Comparison of ENCODE assay signal across 8 cellular contexts in genomic region chr22:38704568-38705234, GRCh38. TPM values are rescaled to one million over a fixed set of nuclear protein-coding genes. Genes with fewer than 3 reads are reported as not detected.
A peak's percentile ranks its signal among the peaks of the same experiment; 100 is the strongest.
DNase-seq lines count a peak whose midpoint lies in the region; ATAC-seq and TF ChIP-seq lines count a peak whose summit lies in the region.

No MANE protein-coding gene starts in this region.

- H3K9me3 ChIP-seq in HUES64 (ENCODE audit: insufficient read depth, low read depth, low read length) (no peaks in the 10 kb centered on the region), breast epithelium (no peaks in the 10 kb centered on the region), mucosa of rectum (ENCODE audit: control insufficient read depth in 2 of 2, low read length in 2 of 2) (no peaks in the 10 kb centered on the region)

- no peak for DNase-seq in AG09309 (ENCODE audit: low read depth)
- no peak for DNase-seq in breast epithelium (ENCODE audit: low spot score in 2 of 2)
- no peak for DNase-seq in GM10248 (ENCODE audit: extremely low spot score)
- no peak for DNase-seq in cerebellar nuclear complex (lab: John Stamatoyannopoulos, UW)

- H3K4me3 ChIP-seq in AG09309 (ENCODE audit: control insufficient read depth, low read depth, low read length), result peak overlapping the region; percentile 16
- peak overlapping the region; percentile 52 for H3K4me3 ChIP-seq in HUES64 (ENCODE audit: low read length)
- peak overlapping the region; percentile 83 to 90 (median 89) for H3K4me3 ChIP-seq in breast epithelium
- peak overlapping the region; percentile 47 to 75 for H3K4me3 ChIP-seq in mucosa of rectum (ENCODE audit: low read length in 2 of 2)

- TF ChIP-seq POLR2A in breast epithelium (IDR thresholded peaks at IDR 0.05), result no peak

- CTCF ChIA-PET in GM10248 (lab: Yijun Ruan, JAX), result interaction anchor here (1.2 to 3.1 kb wide), 2 partner anchors 23 to 264 kb away, joined by 3 to 14 read pairs; partner anchors contain the start of gene TOMM22

- WGBS in HUES64, result 38% methylated on average over 11 of the region's 11 CpGs

- H3K36me3 ChIP-seq in HUES64 (ENCODE audit: insufficient read depth, low read length), result peaks cover 6% of the 10 kb centered on the region
- no peaks in the 10 kb centered on the region for H3K36me3 ChIP-seq in breast epithelium
- peaks cover 0 to 9% of the 10 kb centered on the region in 2 donors for H3K36me3 ChIP-seq in mucosa of rectum (ENCODE audit: control insufficient read depth in 2 of 2, insufficient read depth in 2 of 2, low read length in 2 of 2)

- no peak for ATAC-seq in GM21390 (IDR thresholded peaks at IDR 0.05; ENCODE audit: unreplicated experiment)
- no peak for ATAC-seq in HG02642 (IDR thresholded peaks at IDR 0.05; ENCODE audit: poor library complexity, unreplicated experiment)

- POLR2A ChIA-PET in GM10248 (lab: Yijun Ruan, JAX), result interaction anchor here (0.6 to 0.7 kb wide), 2 partner anchors 698 to 1882 kb away, joined by 4 to 6 read pairs; no protein-coding TSS in a partner anchor

- peaks cover 28% of the 10 kb centered on the region for H3K4me1 ChIP-seq in HUES64 (ENCODE audit: insufficient read depth, low read length)
- H3K4me1 ChIP-seq in breast epithelium, result peaks cover 4 to 17% of the 10 kb centered on the region in 2 donors
- peaks cover 31 to 34% of the 10 kb centered on the region in 2 donors for H3K4me1 ChIP-seq in mucosa of rectum (ENCODE audit: control insufficient read depth in 2 of 2, insufficient read depth in 2 of 2, low read length in 2 of 2)

- intact Hi-C loops in breast epithelium (cut with DNase I; ENCODE audit: low total_unique reads), result loop anchor here (10.0 kb wide), 1 partner anchor 50 kb away; the partner anchor contains the start of gene SUN2

- H3K27me3 ChIP-seq in HUES64 (ENCODE audit: insufficient read depth, low read length) (no peaks in the 10 kb centered on the region), breast epithelium (no peaks in the 10 kb centered on the region), mucosa of rectum (ENCODE audit: control insufficient read depth in 2 of 2, insufficient read depth in 2 of 2, low read length in 2 of 2) (no peaks in the 10 kb centered on the region)

- TF ChIP-seq CTCF in AG09309 (IDR thresholded peaks at IDR 0.05; ENCODE audit: control insufficient read depth, insufficient read depth, low read depth, low read length, missing control alignments) (no peak), breast epithelium (IDR thresholded peaks at IDR 0.05) (no peak), GM10248 (IDR thresholded peaks at IDR 0.05; ENCODE audit: control extremely low read depth, extremely low read depth, low read depth, missing control alignments) (no peak)

- H3K9ac ChIP-seq in HUES64 (ENCODE audit: low read depth, low read length) (peak overlapping the region; percentile 63), mucosa of rectum (ENCODE audit: low read depth in 1 of 2, low read length in 2 of 2) (peak overlapping the region; percentile 64 to 72)

- peak overlapping the region; percentile 76 for H3K27ac ChIP-seq in HUES64 (ENCODE audit: low read depth, low read length)
- peak overlapping the region; percentile 88 to 99 for H3K27ac ChIP-seq in breast epithelium
- peak overlapping the region; percentile 90 to 95 for H3K27ac ChIP-seq in mucosa of rectum (ENCODE audit: low read depth in 2 of 2, low read length in 2 of 2)

RNA-seq across cellular contexts. Expression of gene GTPBP1, which starts 1.0 kb away (rescaled TPM):
- polyA plus RNA-seq in HUES64 (2013, experiment 1 of 2), result 39.8 TPM
- 42.3 TPM for polyA plus RNA-seq in HUES64 (2013, experiment 2 of 2)
- total RNA-seq in breast epithelium, result 10 to 100 TPM; 32.3 to 58.7 (median 56.9) TPM

RNA-seq across cellular contexts. Expression of gene JOSD1, which starts 4.0 kb away (rescaled TPM):
- 14.3 TPM for polyA plus RNA-seq in HUES64 (2013, experiment 1 of 2)
- polyA plus RNA-seq in HUES64 (2013, experiment 2 of 2), result 19.0 TPM
- 10 to 100 TPM; 60.5 to 80.8 (median 61.3) TPM for total RNA-seq in breast epithelium

RNA-seq across cellular contexts. Expression of gene TOMM22, which starts 22.9 kb away (rescaled TPM):
- 96.1 TPM for polyA plus RNA-seq in HUES64 (2013, experiment 1 of 2)
- polyA plus RNA-seq in HUES64 (2013, experiment 2 of 2), result 94.6 TPM
- 10 to 100 TPM; 30.6 to 37.3 (median 32.8) TPM for total RNA-seq in breast epithelium

RNA-seq across cellular contexts. Expression of gene CBY1, which starts 48.3 kb away (rescaled TPM):
- 28.0 TPM for polyA plus RNA-seq in HUES64 (2013, experiment 1 of 2)
- polyA plus RNA-seq in HUES64 (2013, experiment 2 of 2), result 27.1 TPM
- total RNA-seq in breast epithelium, result 10 to 100 TPM; 18.1 to 21.1 (median 20.0) TPM

RNA-seq across cellular contexts. Expression of gene FAM227A, which starts 48.5 kb away (rescaled TPM):
- polyA plus RNA-seq in HUES64 (2013, experiment 1 of 2), result 1.9 TPM
- 2.2 TPM for polyA plus RNA-seq in HUES64 (2013, experiment 2 of 2)
- total RNA-seq in breast epithelium, result 1 to 10 TPM in 2 of 3 donors, under 1 TPM in 1; 0.16 to 7.9 (median 6.3) TPM

Comparison
In these comparisons a context has a peak if more than half of its experiments do, and no peak if none do; other contexts are left out.
1. H3K4me3 ChIP-seq: peak in every context shown above with its lines; median percentile 89 in breast epithelium; 61 in mucosa of rectum; 52 in HUES64; 16 in AG09309.